In genomic region chr4:105683038-105683437, GRCh38 we compare ENCODE assay signal across 2 cellular contexts.
A peak's percentile ranks its signal among the peaks of the same experiment; 100 is the strongest.
TF ChIP-seq lines count a peak whose summit lies in the region.

No MANE protein-coding gene starts in this region.

TF ChIP-seq in liver, 16 proteins besides CTCF, POLR2A, EP300 and RAD21:
- TF ChIP-seq, protein P1, sequence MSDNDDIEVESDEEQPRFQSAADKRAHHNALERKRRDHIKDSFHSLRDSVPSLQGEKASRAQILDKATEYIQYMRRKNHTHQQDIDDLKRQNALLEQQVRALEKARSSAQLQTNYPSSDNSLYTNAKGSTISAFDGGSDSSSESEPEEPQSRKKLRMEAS (IDR thresholded peaks at IDR 0.05): no peak
- peak; percentile 32 for TF ChIP-seq SP1 (IDR thresholded peaks at IDR 0.05)

TF ChIP-seq in HepG2, 621 proteins besides CTCF, POLR2A, EP300 and RAD21:
- no peak for TF ChIP-seq ZFP62 (CRISPR knock-in tag; IDR thresholded peaks at IDR 0.05)
- no peak for TF ChIP-seq TARDBP (CRISPR knock-in tag; IDR thresholded peaks at IDR 0.05)
- TF ChIP-seq THAP7 (CRISPR knock-in tag; IDR thresholded peaks at IDR 0.05): no peak
- no peak for TF ChIP-seq ZC3H4 (CRISPR knock-in tag; IDR thresholded peaks at IDR 0.05; ENCODE audit: borderline replicate concordance)
- no peak for TF ChIP-seq ZNF777 (CRISPR knock-in tag; IDR thresholded peaks at IDR 0.05)
- TF ChIP-seq ZNF567 (CRISPR knock-in tag; IDR thresholded peaks at IDR 0.05; ENCODE audit: borderline replicate concordance): no peak
- TF ChIP-seq KIAA2018 (CRISPR knock-in tag; IDR thresholded peaks at IDR 0.05; ENCODE audit: borderline replicate concordance): no peak
- TF ChIP-seq ZNF883 (CRISPR knock-in tag; IDR thresholded peaks at IDR 0.05; ENCODE audit: not compliant biosample characterization): no peak
- TF ChIP-seq ZZZ3 (CRISPR knock-in tag; IDR thresholded peaks at IDR 0.05; ENCODE audit: borderline replicate concordance): no peak
- no peak for TF ChIP-seq ZGPAT (CRISPR knock-in tag; IDR thresholded peaks at IDR 0.05)
- TF ChIP-seq HMGA1 (CRISPR knock-in tag; conservative IDR thresholded peaks at IDR 0.05): no peak
- TF ChIP-seq ZNF224 (CRISPR knock-in tag; IDR thresholded peaks at IDR 0.05): no peak
- TF ChIP-seq, protein P2, sequence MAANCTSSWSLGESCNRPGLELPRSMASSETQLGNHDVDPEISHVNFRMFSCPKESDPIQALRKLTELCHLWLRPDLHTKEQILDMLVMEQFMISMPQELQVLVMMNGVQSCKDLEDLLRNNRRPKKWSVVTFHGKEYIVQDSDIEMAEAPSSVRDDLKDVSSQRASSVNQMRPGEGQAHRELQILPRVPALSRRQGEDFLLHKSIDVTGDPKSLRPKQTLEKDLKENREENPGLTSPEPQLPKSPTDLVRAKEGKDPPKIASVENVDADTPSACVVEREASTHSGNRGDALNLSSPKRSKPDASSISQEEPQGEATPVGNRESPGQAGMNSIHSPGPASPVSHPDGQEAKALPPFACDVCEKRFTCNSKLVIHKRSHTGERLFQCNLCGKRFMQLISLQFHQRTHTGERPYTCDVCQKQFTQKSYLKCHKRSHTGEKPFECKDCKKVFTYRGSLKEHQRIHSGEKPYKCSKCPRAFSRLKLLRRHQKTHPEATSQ (CRISPR knock-in tag; IDR thresholded peaks at IDR 0.05; ENCODE audit: borderline replicate concordance): no peak
- TF ChIP-seq RORA (CRISPR knock-in tag; IDR thresholded peaks at IDR 0.05): no peak
- TF ChIP-seq ZBTB39 (CRISPR knock-in tag; IDR thresholded peaks at IDR 0.05): no peak
- TF ChIP-seq MAFK (conservative IDR thresholded peaks at IDR 0.05 in 1 of 2, IDR thresholded peaks at IDR 0.05 in 1 of 2; ENCODE audit: low read length in 2 of 2): no peak
- TF ChIP-seq, protein P3, sequence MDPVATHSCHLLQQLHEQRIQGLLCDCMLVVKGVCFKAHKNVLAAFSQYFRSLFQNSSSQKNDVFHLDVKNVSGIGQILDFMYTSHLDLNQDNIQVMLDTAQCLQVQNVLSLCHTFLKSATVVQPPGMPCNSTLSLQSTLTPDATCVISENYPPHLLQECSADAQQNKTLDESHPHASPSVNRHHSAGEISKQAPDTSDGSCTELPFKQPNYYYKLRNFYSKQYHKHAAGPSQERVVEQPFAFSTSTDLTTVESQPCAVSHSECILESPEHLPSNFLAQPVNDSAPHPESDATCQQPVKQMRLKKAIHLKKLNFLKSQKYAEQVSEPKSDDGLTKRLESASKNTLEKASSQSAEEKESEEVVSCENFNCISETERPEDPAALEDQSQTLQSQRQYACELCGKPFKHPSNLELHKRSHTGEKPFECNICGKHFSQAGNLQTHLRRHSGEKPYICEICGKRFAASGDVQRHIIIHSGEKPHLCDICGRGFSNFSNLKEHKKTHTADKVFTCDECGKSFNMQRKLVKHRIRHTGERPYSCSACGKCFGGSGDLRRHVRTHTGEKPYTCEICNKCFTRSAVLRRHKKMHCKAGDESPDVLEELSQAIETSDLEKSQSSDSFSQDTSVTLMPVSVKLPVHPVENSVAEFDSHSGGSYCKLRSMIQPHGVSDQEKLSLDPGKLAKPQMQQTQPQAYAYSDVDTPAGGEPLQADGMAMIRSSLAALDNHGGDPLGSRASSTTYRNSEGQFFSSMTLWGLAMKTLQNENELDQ (CRISPR knock-in tag; IDR thresholded peaks at IDR 0.05; ENCODE audit: borderline replicate concordance): no peak
- no peak for TF ChIP-seq FOXA1 (IDR thresholded peaks at IDR 0.05)
- TF ChIP-seq FOXA1 (CRISPR knock-in tag; IDR thresholded peaks at IDR 0.05): no peak
